In genomic region chr6:157853902-157854481, GRCh38 we compare ENCODE assay signal across 22 cellular contexts. TPM values are rescaled to one million over a fixed set of nuclear protein-coding genes. Genes with fewer than 3 reads are reported as not detected.
A peak's percentile ranks its signal among the peaks of the same experiment; 100 is the strongest.
DNase-seq lines count a peak whose midpoint lies in the region; ATAC-seq, FAIRE-seq and TF ChIP-seq lines count a peak whose summit lies in the region.
"Had no signal": no experiment of that assay in that cellular context is flagged by ENCODE, and none has a peak within 500 bp of the region (broad histone marks: within the 10 kb centered on the region; RNA-seq: fewer than 3 reads in every experiment).

No MANE protein-coding gene starts in this region.

- ATAC-seq in mucosa of descending colon (peak; percentile 78), HG03135 (IDR thresholded peaks at IDR 0.05; ENCODE audit: unreplicated experiment) (no peak)
- ATAC-seq: A549 had no signal

- peak overlapping the region; percentile 40 for H3K27ac ChIP-seq in VCaP
- H3K27ac ChIP-seq: A549, RWPE1 had no signal

- TF ChIP-seq POLR2A in GM12892 (IDR thresholded peaks at IDR 0.05; ENCODE audit: low read depth, low read length) = no peak

- H3K4me1 ChIP-seq in mucosa of descending colon (ENCODE audit: low read depth) = peaks cover 23% of the 10 kb centered on the region
- H3K4me1 ChIP-seq: A549 had no signal

- intact Hi-C loops in mucosa of descending colon (cut with DNase I, micrococcal nuclease) = no loop called here

- peak; percentile 65 for FAIRE-seq in GM12892 (lab: Jason Lieb, UNC)
- FAIRE-seq: A549 had no signal

- DNase-seq in GM12892 (ENCODE audit: insufficient read length) (no peak), mucosa of descending colon (no peak), OCI-M2 (lab: John Stamatoyannopoulos, UW; ENCODE audit: unreplicated experiment) (no peak), Kasumi-1 (lab: John Stamatoyannopoulos, UW) (no peak)
- DNase-seq in Jurkat, Clone E6-1 (ENCODE audit: low read depth, low spot score) = peak; percentile 53
- DNase-seq: EL; GF-D8; HFFc6; KG1; MV-4-11; NCI-H1105 treated with DMSO at 0.1 percent for 48 hours; NCI-H2029 treated with DMSO at 0.1 percent for 48 hours; NCI-H226; NCI-H510A treated with DMSO at 0.1 percent for 48 hours; NCI-H748 treated with DMSO at 0.1 percent for 48 hours; NK-92 treated with Interleukin-12 subunit alpha and Interleukin-12 subunit beta, amount 100 ng/mL, for 24 hours; SHP77 treated with DMSO at 0.1 percent for 48 hours; SK-N-SH had no signal

- H3K4me3 ChIP-seq in Jurkat, Clone E6-1 (ENCODE audit: low read length) = no peak overlapping the region
- no peak overlapping the region for H3K4me3 ChIP-seq in mucosa of descending colon
- H3K4me3 ChIP-seq: A549 had no signal

- peaks cover 12% of the 10 kb centered on the region for H3K9me3 ChIP-seq in mucosa of descending colon

- no peaks in the 10 kb centered on the region for H3K36me3 ChIP-seq in mucosa of descending colon (ENCODE audit: low read depth)

- TF ChIP-seq CTCF in VCaP (conservative IDR thresholded peaks at IDR 0.05) (no peak), mucosa of descending colon (IDR thresholded peaks at IDR 0.05) (no peak)

RNA-seq across cellular contexts. Expression of gene SNX9, which starts 30.9 kb away (rescaled TPM):
- polyA plus RNA-seq in GM12892 (2012; ENCODE audit: missing spikeins) = 7.8 TPM
- 17.2 TPM for polyA plus RNA-seq in Jurkat, Clone E6-1 (2012; ENCODE audit: insufficient read depth, insufficient read length)
- total RNA-seq in mucosa of descending colon = 10 to 100 TPM; 55.0 to 69.6 (median 68.0) TPM
